8 cellular contexts compared by ENCODE assay signal in genomic region chr14:63388766-63389431, GRCh38.
DNase-seq lines count a peak whose midpoint lies in the region; ATAC-seq and TF ChIP-seq lines count a peak whose summit lies in the region.

No MANE protein-coding gene starts in this region.

- DNase-seq in Peyer's patch: peak; percentile 33 to 75 (median 75)
- peak; percentile 63 for DNase-seq in pons (ENCODE audit: low spot score)
- DNase-seq in aorta: peak; percentile 65 to 88

- TF ChIP-seq CTCF in C4-2B (conservative IDR thresholded peaks at IDR 0.05) (peak; percentile 96), Peyer's patch (IDR thresholded peaks at IDR 0.05) (peak in 5 of 6 experiments; percentile 37 to 74 (median 69)), gastroesophageal sphincter (IDR thresholded peaks at IDR 0.05) (peak; percentile 72 to 87 (median 84))

- H3K36me3 ChIP-seq in Peyer's patch (peaks cover 0 to 51% (median 0%) of the 10 kb centered on the region in 3 donors), gastroesophageal sphincter (peaks cover 0 to 90% of the 10 kb centered on the region in 2 donors), aorta (ENCODE audit: control insufficient read depth in 1 of 2, insufficient read depth in 2 of 2, low read length in 1 of 2) (peaks cover 0 to 9% of the 10 kb centered on the region in 2 donors)

- intact Hi-C loops in aorta (cut with DNase I): loop anchor here (2.0 to 5.0 kb wide), 2 partner anchors 153 to 154 kb away; partner anchors contain the start of gene PPP2R5E (in 2 of the 2)

- H3K4me3 ChIP-seq in Peyer's patch (no peak overlapping the region), gastroesophageal sphincter (no peak overlapping the region), aorta (ENCODE audit: low read length in 2 of 2) (no peak overlapping the region)

- H3K4me1 ChIP-seq in Peyer's patch: no peaks in the 10 kb centered on the region
- no peaks in the 10 kb centered on the region for H3K4me1 ChIP-seq in gastroesophageal sphincter
- H3K4me1 ChIP-seq in aorta (ENCODE audit: control insufficient read depth in 1 of 2, insufficient read depth in 2 of 2, low read length in 2 of 2): no peaks in the 10 kb centered on the region

- no peaks in the 10 kb centered on the region for H3K9me3 ChIP-seq in Peyer's patch
- no peaks in the 10 kb centered on the region for H3K9me3 ChIP-seq in gastroesophageal sphincter
- no peaks in the 10 kb centered on the region for H3K9me3 ChIP-seq in aorta (ENCODE audit: control insufficient read depth, low read length)

- no peaks in the 10 kb centered on the region for H3K27me3 Mint-ChIP-seq in activated T-helper 17 cell treated with anti-CD3 and anti-CD28 coated beads, Interleukin-2, amount 50 U/mL, for 72 hours

- TF ChIP-seq EP300 in gastroesophageal sphincter (IDR thresholded peaks at IDR 0.05): no peak

- H3K4me3 Mint-ChIP-seq in activated T-helper 17 cell treated with anti-CD3 and anti-CD28 coated beads, Interleukin-2, amount 50 U/mL, for 72 hours: no peak overlapping the region

- H3K27me3 ChIP-seq in Peyer's patch (no peaks in the 10 kb centered on the region), gastroesophageal sphincter (no peaks in the 10 kb centered on the region), aorta (ENCODE audit: control insufficient read depth in 1 of 2, insufficient read depth in 2 of 2, low read length in 1 of 2) (no peaks in the 10 kb centered on the region)

- no peak overlapping the region for H3K27ac ChIP-seq in C4-2B
- no peak overlapping the region for H3K27ac ChIP-seq in Peyer's patch
- H3K27ac ChIP-seq in gastroesophageal sphincter: no peak overlapping the region
- no peak overlapping the region for H3K27ac ChIP-seq in aorta (ENCODE audit: low read depth in 1 of 2, low read length in 2 of 2)

- no peak overlapping the region for H3K27ac Mint-ChIP-seq in activated T-helper 17 cell treated with anti-CD3 and anti-CD28 coated beads, Interleukin-2, amount 50 U/mL, for 72 hours

- TF ChIP-seq POLR2A in Peyer's patch (IDR thresholded peaks at IDR 0.05) (no peak), gastroesophageal sphincter (IDR thresholded peaks at IDR 0.05) (no peak)

- H3K4me1 Mint-ChIP-seq in activated T-helper 17 cell treated with anti-CD3 and anti-CD28 coated beads, Interleukin-2, amount 50 U/mL, for 72 hours: peaks cover 5% of the 10 kb centered on the region

- no peaks in the 10 kb centered on the region for H3K9me3 Mint-ChIP-seq in activated T-helper 17 cell treated with anti-CD3 and anti-CD28 coated beads, Interleukin-2, amount 50 U/mL, for 72 hours

- H3K36me3 Mint-ChIP-seq in activated T-helper 17 cell treated with anti-CD3 and anti-CD28 coated beads, Interleukin-2, amount 50 U/mL, for 72 hours (ENCODE audit: low read depth): peaks cover 97% of the 10 kb centered on the region

- ATAC-seq in GM19023 (IDR thresholded peaks at IDR 0.05; ENCODE audit: unreplicated experiment): peak; percentile 72
- peak; percentile 94 for ATAC-seq in HG03432 (IDR thresholded peaks at IDR 0.05; ENCODE audit: unreplicated experiment)
- peak; percentile 80 for ATAC-seq in activated T-helper 17 cell treated with anti-CD3 and anti-CD28 coated beads, Interleukin-2, amount 50 U/mL, for 72 hours (replicated peaks)
- ATAC-seq in gastroesophageal sphincter: peak; percentile 71
- peak; percentile 82 for ATAC-seq in aorta (ENCODE audit: low FRiP score)

- WGBS in gastroesophageal sphincter (ENCODE audit: low coverage in 1 of 2), 2 donors: 16 to 46% methylated on average over 5 to 8 of the region's 8 CpGs
- WGBS in aorta, 2 donors: 49 to 50% methylated on average over 8 of the region's 8 CpGs
